10 cellular contexts compared by ENCODE assay signal in the genomic region with DNA sequence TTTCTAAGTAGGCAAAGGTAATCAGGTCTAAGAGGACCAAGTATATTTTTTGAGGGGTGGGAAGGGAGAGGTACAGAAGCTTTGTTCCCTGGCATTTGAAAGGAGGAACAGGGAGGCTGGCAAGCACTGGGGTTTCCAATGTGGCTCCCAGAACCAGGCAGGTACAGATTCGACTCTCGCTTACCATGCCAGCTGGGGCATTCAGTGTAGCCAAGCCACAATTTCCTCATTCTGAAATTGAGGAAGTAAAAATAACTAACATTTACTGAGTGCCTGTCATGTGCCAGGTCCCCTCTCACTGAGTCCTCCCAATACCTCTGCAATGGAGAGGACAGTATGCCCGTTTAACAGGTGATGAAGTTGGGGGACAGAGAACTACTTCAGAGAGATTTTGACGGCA. TPM values are rescaled to one million over a fixed set of nuclear protein-coding genes. Genes with fewer than 3 reads are reported as not detected.
DNase-seq lines count a peak whose midpoint lies in the region; ATAC-seq and TF ChIP-seq lines count a peak whose summit lies in the region.
"Had no signal": no experiment of that assay in that cellular context is flagged by ENCODE, and none has a peak within 500 bp of the region (broad histone marks: within the 10 kb centered on the region; RNA-seq: fewer than 3 reads in every experiment).

No MANE protein-coding gene starts in this region.

- TF ChIP-seq CTCF in endothelial cell (IDR thresholded peaks at IDR 0.05; ENCODE audit: unreplicated experiment) = no peak

- no peaks in the 10 kb centered on the region for H3K4me1 Mint-ChIP-seq in central memory CD8-positive, alpha-beta T cell
- H3K4me1 Mint-ChIP-seq in endothelial cell (ENCODE audit: unreplicated experiment) = peaks cover 3% of the 10 kb centered on the region

- H3K9me3 Mint-ChIP-seq in central memory CD8-positive, alpha-beta T cell = no peaks in the 10 kb centered on the region
- no peaks in the 10 kb centered on the region for H3K9me3 Mint-ChIP-seq in endothelial cell (ENCODE audit: unreplicated experiment)

- H3K4me3 Mint-ChIP-seq in central memory CD8-positive, alpha-beta T cell = no peak overlapping the region
- H3K4me3 Mint-ChIP-seq in endothelial cell (ENCODE audit: unreplicated experiment) = no peak overlapping the region

- no peak overlapping the region for H3K27ac Mint-ChIP-seq in central memory CD8-positive, alpha-beta T cell (ENCODE audit: low read depth)
- no peak overlapping the region for H3K27ac Mint-ChIP-seq in endothelial cell (ENCODE audit: unreplicated experiment)

- no peak for DNase-seq in central memory CD8-positive, alpha-beta T cell (ENCODE audit: low spot score in 2 of 2)
- no peak for DNase-seq in NCI-H774 (lab: John Stamatoyannopoulos, UW)
- no peak for DNase-seq in endothelial cell (ENCODE audit: low spot score)
- no peak for DNase-seq in T-helper 1 cell
- DNase-seq: IMR-90, stomach had no signal

- peaks cover 50% of the 10 kb centered on the region for H3K27me3 Mint-ChIP-seq in central memory CD8-positive, alpha-beta T cell
- H3K27me3 Mint-ChIP-seq in endothelial cell (ENCODE audit: unreplicated experiment) = peaks cover 3% of the 10 kb centered on the region

- no peaks in the 10 kb centered on the region for H3K36me3 Mint-ChIP-seq in central memory CD8-positive, alpha-beta T cell (ENCODE audit: insufficient read depth)
- no peaks in the 10 kb centered on the region for H3K36me3 Mint-ChIP-seq in endothelial cell (ENCODE audit: low read depth, unreplicated experiment)

- ATAC-seq in GM18508 (IDR thresholded peaks at IDR 0.05; ENCODE audit: insufficient read depth, unreplicated experiment) = peak; percentile 82
- peak; percentile 80 for ATAC-seq in GM21723 (IDR thresholded peaks at IDR 0.05; ENCODE audit: unreplicated experiment)
- peak; percentile 59 for ATAC-seq in HG03558 (IDR thresholded peaks at IDR 0.05; ENCODE audit: extremely low read depth, unreplicated experiment)
- ATAC-seq in central memory CD8-positive, alpha-beta T cell (replicated peaks; ENCODE audit: extremely low read depth, poor library complexity, severe bottlenecking) = peak; percentile 65
- no peak for ATAC-seq in SK-N-SH treated with all-trans-retinoic acid at 6 μM for 48 hours

TF ChIP-seq in SK-N-SH treated with all-trans-retinoic acid at 6 μM for 48 hours, 23 proteins besides CTCF, POLR2A, EP300 and RAD21:
- TF ChIP-seq ZNF8 (CRISPR knock-in tag; IDR thresholded peaks at IDR 0.05) (no peak), PPARA (CRISPR knock-in tag; IDR thresholded peaks at IDR 0.05; ENCODE audit: borderline replicate concordance) (no peak), ZFP3 (CRISPR knock-in tag; IDR thresholded peaks at IDR 0.05) (no peak), ZFP30 (CRISPR knock-in tag; IDR thresholded peaks at IDR 0.05) (no peak)

RNA-seq across cellular contexts. Expression of a gene that starts 45.9 kb away (rescaled TPM):
- total RNA-seq in endothelial cell (ENCODE audit: unreplicated experiment) = 30.0 TPM
